ENCODE assay signal across 8 cellular contexts in genomic region chr2:30711646-30712085, GRCh38.
A peak's percentile ranks its signal among the peaks of the same experiment; 100 is the strongest.
DNase-seq lines count a peak whose midpoint lies in the region; ATAC-seq and TF ChIP-seq lines count a peak whose summit lies in the region.

No MANE protein-coding gene starts in this region.

- peak; percentile 80 for ATAC-seq in GM19328 (IDR thresholded peaks at IDR 0.05; ENCODE audit: unreplicated experiment)
- ATAC-seq in HG03378 (IDR thresholded peaks at IDR 0.05; ENCODE audit: unreplicated experiment), result peak; percentile 69
- peak; percentile 74 for ATAC-seq in activated CD4-positive, CD25-positive, alpha-beta regulatory T cell treated with anti-CD3 and anti-CD28 coated beads, Interleukin-2, amount 50 U/mL, for 24 hours
- ATAC-seq in left lobe of liver, result peak; percentile 93

- DNase-seq in NCI-H446 (lab: John Stamatoyannopoulos, UW) (peak; percentile 72 to 93), cerebellar cortex (ENCODE audit: low spot score) (peak; percentile 78), left lobe of liver (ENCODE audit: low spot score) (peak; percentile 84)
- DNase-seq in stimulated activated CD4-positive, alpha-beta T cell treated with anti-CD3 and anti-CD28 coated beads, Interleukin-4, amount 100 ng/mL, for 48 hours (ENCODE audit: low read depth in 2 of 2), result peak; percentile 74 to 85

- peak; percentile 99 for TF ChIP-seq CTCF in C4-2B (conservative IDR thresholded peaks at IDR 0.05)

- H3K27ac ChIP-seq in C4-2B, result no peak overlapping the region
